In the genomic region with DNA sequence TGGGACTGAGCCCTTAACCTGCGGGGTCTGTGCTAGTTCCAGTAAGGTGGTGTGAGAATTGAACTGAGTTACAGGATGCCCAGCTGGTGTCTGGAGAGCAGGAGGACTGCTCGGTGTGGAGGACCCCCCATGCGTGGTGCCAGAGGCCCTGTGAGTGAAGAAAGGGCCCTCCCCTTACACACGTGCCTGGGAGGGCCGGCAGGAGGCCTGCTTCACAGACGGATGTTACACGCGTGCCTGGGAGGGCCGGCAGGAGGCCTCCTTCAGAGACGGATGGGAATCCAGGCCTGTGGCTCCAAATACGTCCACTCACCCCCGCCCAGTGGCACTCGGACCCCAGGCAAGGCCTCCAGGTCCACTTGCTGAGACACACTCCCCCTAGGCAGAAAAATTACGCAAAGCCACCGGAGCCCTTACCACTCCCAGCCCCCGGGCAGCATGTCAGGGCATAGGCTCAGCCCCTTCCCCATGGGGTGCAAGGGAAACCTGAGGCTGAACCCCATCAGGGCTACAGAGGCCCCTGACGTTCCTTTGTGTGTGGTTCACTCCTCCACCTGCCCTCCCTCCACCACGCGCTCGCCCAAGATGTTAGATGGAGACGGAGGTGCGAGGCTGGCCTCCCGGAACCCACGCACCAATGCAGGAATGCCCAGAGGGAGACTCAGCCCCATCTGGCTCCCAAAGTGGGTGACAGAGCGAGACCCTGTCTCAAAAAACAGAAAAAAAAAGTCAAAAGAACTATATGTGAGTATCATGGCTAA, we compare ENCODE assay signal across 24 cellular contexts.
"Had no signal": no experiment of that assay in that cellular context is flagged by ENCODE, and none has a peak within 500 bp of the region (broad histone marks: within the 10 kb centered on the region; RNA-seq: fewer than 3 reads in every experiment).

No MANE protein-coding gene starts in this region.

- FAIRE-seq: astrocyte, frontal cortex had no signal

- H3K4me3 ChIP-seq: adrenal gland, breast epithelium, left lung, mucosa of descending colon, neural progenitor cell, ovary, psoas muscle, smooth muscle cell, testis had no signal

- H3K4me1 Mint-ChIP-seq: activated T-helper 17 cell treated with anti-CD3 and anti-CD28 coated beads, Interleukin-2, amount 50 U/mL, for 72 hours; naive B cell; stimulated activated memory B cell treated with anti-CD40 and anti-IgM and Interleukin-4, amounts not matched to agents 10 μg/mL and 1 μg/mL and 100 μg/mL, for 72 hours had no signal

- H3K9me3 ChIP-seq: adrenal gland, ovary, testis had no signal

- ATAC-seq: activated T-helper 17 cell treated with anti-CD3 and anti-CD28 coated beads, Interleukin-2, amount 50 U/mL, for 72 hours; left lung; mucosa of descending colon; psoas muscle; right cardiac atrium; SK-N-SH treated with all-trans-retinoic acid at 6 μM for 48 hours; stimulated activated memory B cell treated with anti-CD40 and anti-IgM and Interleukin-4, amounts not matched to agents 10 μg/mL and 1 μg/mL and 100 μg/mL, for 72 hours had no signal

- H3K9ac ChIP-seq: neural progenitor cell had no signal

- H3K9me3 Mint-ChIP-seq: activated T-helper 17 cell treated with anti-CD3 and anti-CD28 coated beads, Interleukin-2, amount 50 U/mL, for 72 hours; type B pancreatic cell had no signal

- H3K27ac ChIP-seq: adrenal gland, breast epithelium, left lung, neural progenitor cell, ovary, psoas muscle, testis had no signal

- H3K4me1 ChIP-seq: adrenal gland, breast epithelium, left lung, neural progenitor cell, psoas muscle, testis had no signal

- H3K27ac Mint-ChIP-seq: activated T-helper 17 cell treated with anti-CD3 and anti-CD28 coated beads, Interleukin-2, amount 50 U/mL, for 72 hours; naive B cell; neural progenitor cell; stimulated activated memory B cell treated with anti-CD40 and anti-IgM and Interleukin-4, amounts not matched to agents 10 μg/mL and 1 μg/mL and 100 μg/mL, for 72 hours; type B pancreatic cell had no signal

- DNase-seq: activated CD4-positive, alpha-beta T cell treated with anti-CD3 and anti-CD28 coated beads for 1 hour; activated naive CD4-positive, alpha-beta T cell treated with anti-CD3 and anti-CD28 coated beads, Interleukin-2, amount 50 U/mL, for 16 hours; adrenal gland; cerebellar nuclear complex; cortex of kidney; naive B cell; ovary; right cardiac atrium; stimulated activated CD4-positive, alpha-beta T cell treated with anti-CD3 and anti-CD28 coated beads, Interleukin-4, amount 100 ng/mL, for 24 hours; T1000; testis had no signal

- H3K4me3 Mint-ChIP-seq: activated T-helper 17 cell treated with anti-CD3 and anti-CD28 coated beads, Interleukin-2, amount 50 U/mL, for 72 hours; naive B cell; neural progenitor cell; stimulated activated memory B cell treated with anti-CD40 and anti-IgM and Interleukin-4, amounts not matched to agents 10 μg/mL and 1 μg/mL and 100 μg/mL, for 72 hours; type B pancreatic cell had no signal

- H3K36me3 Mint-ChIP-seq: neural progenitor cell, type B pancreatic cell had no signal

- H2AFZ ChIP-seq: neural progenitor cell had no signal

- H3K4me2 ChIP-seq: neural progenitor cell, smooth muscle cell had no signal

- H3K36me3 ChIP-seq: adrenal gland, breast epithelium, neural progenitor cell, ovary had no signal

- H3K27me3 ChIP-seq: adrenal gland, left lung, neural progenitor cell, ovary, testis had no signal

- H3K27me3 Mint-ChIP-seq: activated T-helper 17 cell treated with anti-CD3 and anti-CD28 coated beads, Interleukin-2, amount 50 U/mL, for 72 hours; naive B cell; stimulated activated memory B cell treated with anti-CD40 and anti-IgM and Interleukin-4, amounts not matched to agents 10 μg/mL and 1 μg/mL and 100 μg/mL, for 72 hours; T-cell; type B pancreatic cell had no signal
